Comparison of ENCODE assay signal across 12 cellular contexts in genomic region chr2:162316590-162316989, GRCh38. TPM values are rescaled to one million over a fixed set of nuclear protein-coding genes. Genes with fewer than 3 reads are reported as not detected.
DNase-seq lines count a peak whose midpoint lies in the region; ATAC-seq and TF ChIP-seq lines count a peak whose summit lies in the region.
"Had no signal": no experiment of that assay in that cellular context is flagged by ENCODE, and none has a peak within 500 bp of the region (broad histone marks: within the 10 kb centered on the region; RNA-seq: fewer than 3 reads in every experiment).

No MANE protein-coding gene starts in this region.

- no peaks in the 10 kb centered on the region for H3K27me3 ChIP-seq in PC-9 (ENCODE audit: insufficient read depth, low read depth)
- no peaks in the 10 kb centered on the region for H3K27me3 ChIP-seq in effector memory CD4-positive, alpha-beta T cell (replicated peaks; ENCODE audit: control insufficient read depth, insufficient read depth, low read length, poor library complexity, severe bottlenecking)

- H4K20me1 ChIP-seq in PC-9 (ENCODE audit: insufficient read depth) = no peaks in the 10 kb centered on the region

- peak overlapping the region; percentile 44 for H3K27ac Mint-ChIP-seq in activated CD4-positive, alpha-beta T cell treated with anti-CD3 and anti-CD28 coated beads for 36 hours
- H3K27ac Mint-ChIP-seq in stimulated activated effector memory CD8-positive, alpha-beta T cell treated with anti-CD3 and anti-CD28 coated beads, Interleukin-12 subunit alpha, Interleukin-12 subunit beta, amount 100 ng/mL, for 72 hours = peak overlapping the region; percentile 99

- no peaks in the 10 kb centered on the region for H3K9me3 Mint-ChIP-seq in activated CD4-positive, alpha-beta T cell treated with anti-CD3 and anti-CD28 coated beads for 36 hours (ENCODE audit: low read depth)
- H3K9me3 Mint-ChIP-seq in stimulated activated effector memory CD8-positive, alpha-beta T cell treated with anti-CD3 and anti-CD28 coated beads, Interleukin-12 subunit alpha, Interleukin-12 subunit beta, amount 100 ng/mL, for 72 hours = no peaks in the 10 kb centered on the region

- no peaks in the 10 kb centered on the region for H3K36me3 ChIP-seq in PC-9 (ENCODE audit: low read depth)
- no peaks in the 10 kb centered on the region for H3K36me3 ChIP-seq in effector memory CD4-positive, alpha-beta T cell (ENCODE audit: control insufficient read depth, insufficient read depth, low read length)

- no peaks in the 10 kb centered on the region for H3K4me1 ChIP-seq in PC-9 (replicated peaks; ENCODE audit: insufficient read depth)
- H3K4me1 ChIP-seq in effector memory CD4-positive, alpha-beta T cell (ENCODE audit: control insufficient read depth, insufficient read depth, low read length, poor library complexity, severe bottlenecking) = peaks cover 27% of the 10 kb centered on the region

- H3K4me2 ChIP-seq in PC-9 = peak overlapping the region; percentile 77

- no peak overlapping the region for H3K4me3 ChIP-seq in PC-9
- H3K4me3 ChIP-seq in effector memory CD4-positive, alpha-beta T cell (ENCODE audit: insufficient read depth, low read depth, low read length, poor library complexity, severe bottlenecking) = peak overlapping the region; percentile 91

- H3K4me1 Mint-ChIP-seq in activated CD4-positive, alpha-beta T cell treated with anti-CD3 and anti-CD28 coated beads for 36 hours = peaks cover 62% of the 10 kb centered on the region
- peaks cover 55% of the 10 kb centered on the region for H3K4me1 Mint-ChIP-seq in stimulated activated effector memory CD8-positive, alpha-beta T cell treated with anti-CD3 and anti-CD28 coated beads, Interleukin-12 subunit alpha, Interleukin-12 subunit beta, amount 100 ng/mL, for 72 hours

- TF ChIP-seq CTCF in PC-9 (conservative IDR thresholded peaks at IDR 0.05) = no peak

- H2AFZ ChIP-seq in PC-9 = no peak overlapping the region

- H3K79me2 ChIP-seq in PC-9 (ENCODE audit: low read depth) = no peaks in the 10 kb centered on the region

- no peak for ATAC-seq in activated CD4-positive, alpha-beta T cell treated with anti-CD3 and anti-CD28 coated beads for 36 hours
- no peak for ATAC-seq in stimulated activated effector memory CD8-positive, alpha-beta T cell treated with anti-CD3 and anti-CD28 coated beads, Interleukin-12 subunit alpha, Interleukin-12 subunit beta, amount 100 ng/mL, for 72 hours
- ATAC-seq in HG02885 (IDR thresholded peaks at IDR 0.05; ENCODE audit: poor library complexity, unreplicated experiment) = no peak

- H3K27me3 Mint-ChIP-seq in activated CD4-positive, alpha-beta T cell treated with anti-CD3 and anti-CD28 coated beads for 36 hours = no peaks in the 10 kb centered on the region

- H3K4me3 Mint-ChIP-seq in activated CD4-positive, alpha-beta T cell treated with anti-CD3 and anti-CD28 coated beads for 36 hours = peak overlapping the region; percentile 85
- peak overlapping the region; percentile 92 for H3K4me3 Mint-ChIP-seq in stimulated activated effector memory CD8-positive, alpha-beta T cell treated with anti-CD3 and anti-CD28 coated beads, Interleukin-12 subunit alpha, Interleukin-12 subunit beta, amount 100 ng/mL, for 72 hours

- POLR2A ChIA-PET in activated CD4-positive, alpha-beta T cell treated with anti-CD3 and anti-CD28 coated beads for 36 hours (lab: Charles Lee) = no interaction called here
- POLR2A ChIA-PET in PC-9 (lab: Charles Lee; ENCODE audit: unreplicated experiment) = no interaction called here

- no peaks in the 10 kb centered on the region for H3K9me2 ChIP-seq in PC-9 (ENCODE audit: insufficient read depth)

- intact Hi-C loops in activated CD4-positive, alpha-beta T cell treated with anti-CD3 and anti-CD28 coated beads for 36 hours (cut with DNase I, micrococcal nuclease) = loop anchor here in 1 of 2 experiments (5.0 to 10.0 kb wide), 6 partner anchors 244 to 1182 kb away; partner anchors contain the start of genes DPP4 and PSMD14
- intact Hi-C loops in PC-9 (cut with micrococcal nuclease; ENCODE audit: unreplicated experiment) = no loop called here

- CTCF ChIA-PET in activated CD4-positive, alpha-beta T cell treated with anti-CD3 and anti-CD28 coated beads for 36 hours (lab: Charles Lee) = interaction anchor here (1.1 to 2.9 kb wide), 5 partner anchors 8 to 19 kb away, joined by 5 to 17 read pairs (median 9); no protein-coding TSS in a partner anchor
- CTCF ChIA-PET in PC-9 (lab: Charles Lee) = no interaction called here

- no peak for DNase-seq in activated CD4-positive, alpha-beta T cell treated with anti-CD3 and anti-CD28 coated beads for 36 hours
- DNase-seq in activated CD4-positive, alpha-beta T cell treated with anti-CD3 and anti-CD28 coated beads, Interleukin-2, amount 50 U/mL, for 1 hour = no peak
- DNase-seq in PC-9 = no peak
- DNase-seq in effector memory CD4-positive, alpha-beta T cell = no peak
- DNase-seq in stimulated activated effector memory CD8-positive, alpha-beta T cell treated with anti-CD3 and anti-CD28 coated beads, Interleukin-12 subunit alpha, Interleukin-12 subunit beta, amount 100 ng/mL, for 72 hours (ENCODE audit: low spot score in 2 of 2) = no peak
- DNase-seq in NCI-H187 (lab: John Stamatoyannopoulos, UW) = no peak
- no peak for DNase-seq in NCI-H2171 (lab: John Stamatoyannopoulos, UW)
- DNase-seq: foreskin melanocyte; H7; NCI-H510A; stimulated activated CD8-positive, alpha-beta memory T cell treated with anti-CD3 and anti-CD28 coated beads, Interleukin-4, amount 100 ng/mL, for 48 hours had no signal

- no peaks in the 10 kb centered on the region for H3K9me3 ChIP-seq in PC-9 (ENCODE audit: insufficient read depth, low read depth)
- H3K9me3 ChIP-seq in effector memory CD4-positive, alpha-beta T cell (ENCODE audit: control insufficient read depth, low read length) = no peaks in the 10 kb centered on the region

- no TSS peak for BruUV-seq in PC-9 (replicated peaks; lab: Mats Ljungman, UMichigan)

- peaks cover 26% of the 10 kb centered on the region for H3K36me3 Mint-ChIP-seq in activated CD4-positive, alpha-beta T cell treated with anti-CD3 and anti-CD28 coated beads for 36 hours (ENCODE audit: low read depth)
- H3K36me3 Mint-ChIP-seq in stimulated activated effector memory CD8-positive, alpha-beta T cell treated with anti-CD3 and anti-CD28 coated beads, Interleukin-12 subunit alpha, Interleukin-12 subunit beta, amount 100 ng/mL, for 72 hours = peaks cover 16% of the 10 kb centered on the region

- no peaks in the 10 kb centered on the region; the same call in 1 of the 2 replicates for H3F3A ChIP-seq in PC-9 (ENCODE audit: insufficient read depth, low read depth)

- no peak overlapping the region for H3K27ac ChIP-seq in PC-9
- H3K27ac ChIP-seq in effector memory CD4-positive, alpha-beta T cell (ENCODE audit: insufficient read depth, low read length, poor library complexity, severe bottlenecking) = peak overlapping the region; percentile 92

RNA-seq across cellular contexts. Expression of gene IFIH1, which starts 1.9 kb away (rescaled TPM):
- total RNA-seq in activated CD4-positive, alpha-beta T cell treated with anti-CD3 and anti-CD28 coated beads for 36 hours = 10 to 100 TPM; 36.8 to 42.3 TPM
- total RNA-seq in PC-9 (2021) = 4.7 and 4.8 TPM in 2 replicates
- total RNA-seq: H7 had no signal

RNA-seq across cellular contexts. Expression of gene GCA, which starts 27.3 kb away (rescaled TPM):
- 10 to 100 TPM; 16.2 to 25.5 TPM for total RNA-seq in activated CD4-positive, alpha-beta T cell treated with anti-CD3 and anti-CD28 coated beads for 36 hours
- total RNA-seq in PC-9 (2021) = 13.4 and 14.9 TPM in 2 replicates
